Comparison of ENCODE assay signal across 11 cellular contexts in the genomic region with DNA sequence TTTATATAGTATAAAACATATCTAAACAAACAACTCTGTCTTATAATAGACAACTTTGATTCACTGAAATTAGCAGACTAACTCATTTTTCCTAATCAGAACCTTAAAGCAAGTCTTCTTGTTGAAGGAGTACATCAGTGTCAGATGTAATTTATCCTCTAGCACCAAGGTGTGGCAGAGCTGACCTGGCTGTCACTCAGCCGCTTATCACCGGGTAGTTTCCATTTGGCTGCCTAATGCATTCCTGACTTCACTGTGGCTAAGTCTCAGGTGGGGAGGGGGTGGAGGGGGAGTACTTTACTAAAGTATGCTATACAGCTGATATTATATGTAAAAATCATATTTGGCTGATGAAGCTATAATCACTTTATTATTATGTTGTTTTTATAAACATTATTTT.
DNase-seq lines count a peak whose midpoint lies in the region; ATAC-seq and TF ChIP-seq lines count a peak whose summit lies in the region.
"Had no signal": no experiment of that assay in that cellular context is flagged by ENCODE, and none has a peak within 500 bp of the region (broad histone marks: within the 10 kb centered on the region; RNA-seq: fewer than 3 reads in every experiment).

No MANE protein-coding gene starts in this region.

- no peaks in the 10 kb centered on the region for H3K9me3 Mint-ChIP-seq in natural killer cell treated with Interleukin-12 subunit alpha and Interleukin-12 subunit beta and Interleukin-15 and Interleukin-18, amount 100 ng/mL, for 72 hours
- H3K9me3 Mint-ChIP-seq in natural killer cell = no peaks in the 10 kb centered on the region
- H3K9me3 Mint-ChIP-seq: naive B cell had no signal

- H3K9me3 ChIP-seq in Panc1 (ENCODE audit: control insufficient read depth, insufficient read depth, low read depth, low read length) = no peaks in the 10 kb centered on the region
- H3K9me3 ChIP-seq in upper lobe of right lung = no peaks in the 10 kb centered on the region
- H3K9me3 ChIP-seq: right lobe of liver had no signal

- POLR2A ChIA-PET in Panc1 (lab: Charles Lee) = no interaction called here

- no peak overlapping the region for H3K4me3 ChIP-seq in Panc1 (ENCODE audit: low read depth in 2 of 2, low read length in 2 of 2)
- H3K4me3 ChIP-seq in upper lobe of right lung = no peak overlapping the region
- H3K4me3 ChIP-seq: right lobe of liver had no signal

- H3K36me3 ChIP-seq in Panc1 (ENCODE audit: control insufficient read depth, insufficient read depth, low read length) = no peaks in the 10 kb centered on the region
- H3K36me3 ChIP-seq in upper lobe of right lung = no peaks in the 10 kb centered on the region
- H3K36me3 ChIP-seq: right lobe of liver had no signal

- TF ChIP-seq CTCF in natural killer cell (IDR thresholded peaks at IDR 0.05) (no peak), Panc1 (IDR thresholded peaks at IDR 0.05) (no peak), foreskin keratinocyte (conservative IDR thresholded peaks at IDR 0.05) (peak; percentile 2), upper lobe of right lung (IDR thresholded peaks at IDR 0.05) (no peak)

- H3K4me1 Mint-ChIP-seq in natural killer cell treated with Interleukin-12 subunit alpha and Interleukin-12 subunit beta and Interleukin-15 and Interleukin-18, amount 100 ng/mL, for 72 hours (ENCODE audit: low read depth in 2 of 2) = peaks cover 32 to 52% of the 10 kb centered on the region in 2 donors
- H3K4me1 Mint-ChIP-seq in natural killer cell = peaks cover 8 to 14% of the 10 kb centered on the region in 2 donors

- no peak for ATAC-seq in natural killer cell treated with Interleukin-12 subunit alpha and Interleukin-12 subunit beta and Interleukin-15 and Interleukin-18, amount 100 ng/mL, for 72 hours
- ATAC-seq in natural killer cell (no peak), Panc1 (peak; percentile 56; the same call in 1 of the 2 replicates), foreskin keratinocyte (peak; percentile 71), upper lobe of right lung (peak; percentile 76), HG03159 (IDR thresholded peaks at IDR 0.05; ENCODE audit: unreplicated experiment) (no peak)

- peak overlapping the region; percentile 34 for H3K4me3 Mint-ChIP-seq in natural killer cell treated with Interleukin-12 subunit alpha and Interleukin-12 subunit beta and Interleukin-15 and Interleukin-18, amount 100 ng/mL, for 72 hours
- H3K4me3 Mint-ChIP-seq in natural killer cell = no peak overlapping the region

- H3K27ac ChIP-seq in Panc1 (ENCODE audit: low read length) = no peak overlapping the region
- no peak overlapping the region for H3K27ac ChIP-seq in foreskin keratinocyte
- H3K27ac ChIP-seq in upper lobe of right lung = no peak overlapping the region
- H3K27ac ChIP-seq: right lobe of liver had no signal

- DNase-seq in natural killer cell treated with Interleukin-12 subunit alpha and Interleukin-12 subunit beta and Interleukin-15 and Interleukin-18, amount 100 ng/mL, for 72 hours (ENCODE audit: low spot score) = no peak
- DNase-seq in natural killer cell (no peak), Panc1 (ENCODE audit: low read depth, low spot score) (no peak), foreskin keratinocyte (no peak), upper lobe of right lung (no peak)
- no peak for DNase-seq in central memory CD4-positive, alpha-beta T cell
- DNase-seq in stimulated activated CD8-positive, alpha-beta memory T cell treated with anti-CD3 and anti-CD28 coated beads, Interleukin-4, amount 100 ng/mL, for 48 hours = no peak
- DNase-seq: naive B cell, NCI-H2081 treated with DMSO at 0.1 percent for 48 hours, right lobe of liver had no signal

- H3K4me1 ChIP-seq in Panc1 (ENCODE audit: control insufficient read depth, insufficient read depth, low read length) (no peaks in the 10 kb centered on the region; the same call in 1 of the 2 replicates), foreskin keratinocyte (peaks cover 5% of the 10 kb centered on the region), upper lobe of right lung (peaks cover 4% of the 10 kb centered on the region)
- H3K4me1 ChIP-seq: right lobe of liver had no signal

- in situ Hi-C loops in Panc1 (cut with HindIII; ENCODE audit: low pct_unique_long_range_greater_than_20kb, low sequenced_read_pairs) = no loop called here

- H3K27me3 ChIP-seq in Panc1 (ENCODE audit: control insufficient read depth, insufficient read depth, low read length) (no peaks in the 10 kb centered on the region), foreskin keratinocyte (no peaks in the 10 kb centered on the region), upper lobe of right lung (no peaks in the 10 kb centered on the region)
- H3K27me3 ChIP-seq: right lobe of liver had no signal

- no peaks in the 10 kb centered on the region for H3K36me3 Mint-ChIP-seq in natural killer cell treated with Interleukin-12 subunit alpha and Interleukin-12 subunit beta and Interleukin-15 and Interleukin-18, amount 100 ng/mL, for 72 hours
- H3K36me3 Mint-ChIP-seq in natural killer cell = no peaks in the 10 kb centered on the region

- CTCF ChIA-PET in Panc1 (lab: Charles Lee) = no interaction called here

- H3K27ac Mint-ChIP-seq in natural killer cell treated with Interleukin-12 subunit alpha and Interleukin-12 subunit beta and Interleukin-15 and Interleukin-18, amount 100 ng/mL, for 72 hours = peak overlapping the region; percentile 66 to 73
- H3K27ac Mint-ChIP-seq in natural killer cell = peak overlapping the region in 1 of 2 donors; percentile 54

- H3K27me3 Mint-ChIP-seq in natural killer cell treated with Interleukin-12 subunit alpha and Interleukin-12 subunit beta and Interleukin-15 and Interleukin-18, amount 100 ng/mL, for 72 hours = no peaks in the 10 kb centered on the region
- H3K27me3 Mint-ChIP-seq in natural killer cell (ENCODE audit: low read depth in 2 of 2) = no peaks in the 10 kb centered on the region
- H3K27me3 Mint-ChIP-seq: naive B cell had no signal

- intact Hi-C loops in natural killer cell (cut with micrococcal nuclease) = no loop called here
- intact Hi-C loops in Panc1 (cut with micrococcal nuclease; ENCODE audit: unreplicated experiment) = no loop called here
- intact Hi-C loops in upper lobe of right lung (cut with DNase I) = no loop called here

- BruUV-seq in Panc1 (replicated peaks; lab: Mats Ljungman, UMichigan) = no TSS peak

Comparison
In these comparisons a context has a peak if more than half of its experiments do, and no peak if none do; other contexts are left out.
1. ATAC-seq: peak in Panc1 (single experiment), foreskin keratinocyte (single experiment) and upper lobe of right lung (single experiment); none in natural killer cell treated with Interleukin-12 subunit alpha and Interleukin-12 subunit beta and Interleukin-15 and Interleukin-18, amount 100 ng/mL, for 72 hours (0 of 2), natural killer cell (0 of 3) and HG03159 (single experiment).